ENCODE assay signal across 8 cellular contexts in the genomic region with DNA sequence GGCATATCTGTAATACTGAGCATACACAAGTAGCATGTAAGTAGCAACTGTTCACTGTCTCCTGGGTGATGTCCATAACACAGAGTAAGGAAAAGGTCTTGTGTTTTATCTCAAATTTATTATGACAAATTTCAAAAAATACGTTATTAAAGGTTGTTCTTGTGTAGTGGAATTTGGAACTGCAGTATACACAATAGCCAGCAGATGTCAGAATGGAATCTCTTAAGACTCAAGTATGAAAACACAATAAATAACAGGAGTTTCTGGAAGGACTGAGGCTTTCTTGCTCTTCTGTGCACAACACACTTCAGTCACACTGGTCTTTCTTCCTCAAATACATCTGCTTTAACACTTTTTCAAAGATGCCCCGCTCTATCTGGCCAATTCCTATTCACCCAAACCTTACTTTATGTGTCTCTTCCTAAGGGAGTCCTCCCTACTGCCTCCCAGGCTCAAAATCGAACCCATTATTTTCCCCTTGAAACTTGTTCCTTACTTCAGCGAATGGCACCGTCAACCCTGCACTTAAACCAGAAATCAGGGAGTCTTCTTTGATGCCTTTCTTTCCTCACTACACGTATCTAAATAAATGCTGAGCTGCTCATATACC. TPM values are rescaled to one million over a fixed set of nuclear protein-coding genes. Genes with fewer than 3 reads are reported as not detected.
DNase-seq lines count a peak whose midpoint lies in the region; ATAC-seq and TF ChIP-seq lines count a peak whose summit lies in the region.

No MANE protein-coding gene starts in this region.

- H3K9me2 ChIP-seq in Loucy (replicated peaks; ENCODE audit: low read depth, low read length): no peaks in the 10 kb centered on the region

- 74 to 83% (median 79%) methylated on average over 6 of the region's 6 CpGs for WGBS in spleen, 5 donors

- peaks cover 55% of the 10 kb centered on the region for H3K79me2 ChIP-seq in Loucy (ENCODE audit: insufficient read depth, low read length)

- H3K27ac Mint-ChIP-seq in activated CD8-positive, alpha-beta T cell treated with anti-CD3 and anti-CD28 coated beads for 36 hours: no peak overlapping the region

- H3K9ac ChIP-seq in Loucy (ENCODE audit: low read depth, low read length, poor library complexity, severe bottlenecking): no peak overlapping the region

- peak; percentile 66 for ATAC-seq in activated CD8-positive, alpha-beta T cell treated with anti-CD3 and anti-CD28 coated beads for 36 hours
- peak; percentile 50 to 55 for ATAC-seq in left cardiac atrium
- ATAC-seq in GM18907 (IDR thresholded peaks at IDR 0.05; ENCODE audit: unreplicated experiment): no peak

- H3K27me3 ChIP-seq in Loucy (ENCODE audit: insufficient read depth, low read length, poor library complexity, severe bottlenecking): no peaks in the 10 kb centered on the region
- H3K27me3 ChIP-seq in spleen (replicated peaks in 1 of 7): no peaks in the 10 kb centered on the region
- no peaks in the 10 kb centered on the region for H3K27me3 ChIP-seq in MG63

- H3K27ac ChIP-seq in spleen: peak overlapping the region in 1 of 8 donors; percentile 10

- no peak overlapping the region for H2AFZ ChIP-seq in Loucy (ENCODE audit: low read length)

- TF ChIP-seq CTCF in Loucy (conservative IDR thresholded peaks at IDR 0.05; ENCODE audit: low read length) (peak; percentile 77), spleen (IDR thresholded peaks at IDR 0.05 in 8 of 11, conservative IDR thresholded peaks at IDR 0.05 in 3 of 11) (peak in 10 of 11 experiments; percentile 32 to 73 (median 63))
- peak; percentile 54 for TF ChIP-seq CTCF in activated CD8-positive, alpha-beta T cell treated with anti-CD3 and anti-CD28 coated beads for 36 hours (IDR thresholded peaks at IDR 0.05)

- POLR2A ChIA-PET in activated CD8-positive, alpha-beta T cell treated with anti-CD3 and anti-CD28 coated beads for 36 hours (lab: Charles Lee): interaction anchor here (10.7 kb wide), 1 partner anchor 8 kb away, joined by 79 read pairs; a partner anchor contains a TSS

- H4K20me1 ChIP-seq in Loucy (ENCODE audit: insufficient read depth, low read length, poor library complexity, severe bottlenecking): peaks cover 39% of the 10 kb centered on the region

- peaks cover 12% of the 10 kb centered on the region for H3K4me1 Mint-ChIP-seq in activated CD8-positive, alpha-beta T cell treated with anti-CD3 and anti-CD28 coated beads for 36 hours (ENCODE audit: low read depth)

- H3K4me3 ChIP-seq in Loucy (ENCODE audit: low read length, poor library complexity, severe bottlenecking) (no peak overlapping the region), spleen (no peak overlapping the region), MG63 (no peak overlapping the region)

- H3K9me3 Mint-ChIP-seq in activated CD8-positive, alpha-beta T cell treated with anti-CD3 and anti-CD28 coated beads for 36 hours: no peaks in the 10 kb centered on the region

- H3K27me3 Mint-ChIP-seq in activated CD8-positive, alpha-beta T cell treated with anti-CD3 and anti-CD28 coated beads for 36 hours: no peaks in the 10 kb centered on the region

- intact Hi-C loops in activated CD8-positive, alpha-beta T cell treated with anti-CD3 and anti-CD28 coated beads for 36 hours (cut with micrococcal nuclease): no loop called here
- intact Hi-C loops in left cardiac atrium (cut with DNase I) (loop anchor here (10.0 kb wide), 2 partner anchors 98 to 162 kb away; a partner anchor contains a TSS), spleen (cut with DNase I; ENCODE audit: low total_unique reads) (no loop called here)

- CTCF ChIA-PET in activated CD8-positive, alpha-beta T cell treated with anti-CD3 and anti-CD28 coated beads for 36 hours (lab: Charles Lee): interaction anchor here (0.7 to 2.4 kb wide), 3 partner anchors 10 to 29 kb away, joined by 3 to 13 read pairs (median 3); a partner anchor contains a TSS

- H3K36me3 Mint-ChIP-seq in activated CD8-positive, alpha-beta T cell treated with anti-CD3 and anti-CD28 coated beads for 36 hours (ENCODE audit: low read depth): peaks cover 52% of the 10 kb centered on the region

- H3K36me3 ChIP-seq in Loucy (ENCODE audit: insufficient read depth, low read length): peaks cover 59% of the 10 kb centered on the region
- peaks cover 0 to 76% (median 41%) of the 10 kb centered on the region in 6 donors for H3K36me3 ChIP-seq in spleen
- peaks cover 63% of the 10 kb centered on the region for H3K36me3 ChIP-seq in MG63

- H3K9me3 ChIP-seq in Loucy (ENCODE audit: insufficient read depth, low read depth, low read length) (no peaks in the 10 kb centered on the region), spleen (no peaks in the 10 kb centered on the region), MG63 (no peaks in the 10 kb centered on the region)

- H3K4me1 ChIP-seq in Loucy (ENCODE audit: insufficient read depth, low read length, poor library complexity, severe bottlenecking) (peaks cover 8% of the 10 kb centered on the region), spleen (peaks cover 0 to 23% (median 5%) of the 10 kb centered on the region in 6 donors)

- no peak overlapping the region for H3K4me2 ChIP-seq in Loucy (ENCODE audit: low read depth, low read length, poor library complexity, severe bottlenecking)

- 0 out of 2 replicates have a peak, but pooled peaks cover 3% of the 10 kb centered on the region for H3F3A ChIP-seq in Loucy (ENCODE audit: low read depth)

- TF ChIP-seq POLR2A in spleen (IDR thresholded peaks at IDR 0.05): no peak

- no peak overlapping the region for H3K4me3 Mint-ChIP-seq in activated CD8-positive, alpha-beta T cell treated with anti-CD3 and anti-CD28 coated beads for 36 hours

- DNase-seq in GM04504 (ENCODE audit: low read depth): peak; percentile 48
- DNase-seq in activated CD8-positive, alpha-beta T cell treated with anti-CD3 and anti-CD28 coated beads for 36 hours: no peak
- DNase-seq in left cardiac atrium: no peak
- no peak for DNase-seq in spleen
- no peak for DNase-seq in islet precursor cell
- no peak for DNase-seq in MG63

RNA-seq across cellular contexts. Expression of a gene that starts 6.5 kb away (rescaled TPM):
- total RNA-seq in activated CD8-positive, alpha-beta T cell treated with anti-CD3 and anti-CD28 coated beads for 36 hours: 1 to 10 TPM; 2.5 to 3.6 TPM
- total RNA-seq in left cardiac atrium: 1 to 10 TPM; 6.4 to 6.7 TPM
- total RNA-seq in spleen: 10 to 100 TPM; 15.6 to 36.9 (median 20.2) TPM
- polyA plus RNA-seq in spleen: 1 to 10 TPM; 3.2 to 8.3 (median 3.9) TPM
- 0.84 and 4.3 TPM in 2 replicates for total RNA-seq in MG63 (2014; rRNA removed; shearing (Covaris generic); ENCODE audit: low replicate concordance)

RNA-seq across cellular contexts. Expression of a gene that starts 9.7 kb away (rescaled TPM):
- total RNA-seq in activated CD8-positive, alpha-beta T cell treated with anti-CD3 and anti-CD28 coated beads for 36 hours: 100 to 1,000 TPM; 156 to 168 TPM
- total RNA-seq in left cardiac atrium: 10 to 100 TPM; 58.8 to 64.9 TPM
- total RNA-seq in spleen: 100 to 1,000 TPM in 1 of 7 donors, 10 to 100 TPM in 6; 54.1 to 108 (median 65.5) TPM
- polyA plus RNA-seq in spleen: 100 to 1,000 TPM; 106 to 155 (median 137) TPM
- total RNA-seq in MG63 (2014; rRNA removed; shearing (Covaris generic); ENCODE audit: low replicate concordance): 101 and 179 TPM in 2 replicates

Comparison
In these comparisons a context has a peak if more than half of its experiments do, and no peak if none do; other contexts are left out.
1. intact Hi-C loops: an anchor here in left cardiac atrium (10.0 kb wide); none called in activated CD8-positive, alpha-beta T cell treated with anti-CD3 and anti-CD28 coated beads for 36 hours and spleen.